Comparison of ENCODE assay signal across 14 cellular contexts in genomic region chr7:104951546-104951945, GRCh38.
DNase-seq lines count a peak whose midpoint lies in the region; ATAC-seq, FAIRE-seq and TF ChIP-seq lines count a peak whose summit lies in the region.
"Had no signal": no experiment of that assay in that cellular context is flagged by ENCODE, and none has a peak within 500 bp of the region (broad histone marks: within the 10 kb centered on the region; RNA-seq: fewer than 3 reads in every experiment).

No MANE protein-coding gene starts in this region.

- no peaks in the 10 kb centered on the region for H3K9me3 ChIP-seq in mucosa of rectum (ENCODE audit: control insufficient read depth in 2 of 2, low read length in 2 of 2)
- no peaks in the 10 kb centered on the region for H3K9me3 ChIP-seq in transverse colon
- H3K9me3 ChIP-seq in kidney (ENCODE audit: control insufficient read depth in 1 of 2, low read length in 2 of 2), result no peaks in the 10 kb centered on the region
- H3K9me3 ChIP-seq: SK-N-SH had no signal

- H3K27me3 ChIP-seq in mucosa of rectum (ENCODE audit: control insufficient read depth in 2 of 2, insufficient read depth in 2 of 2, low read length in 2 of 2) (no peaks in the 10 kb centered on the region), transverse colon (no peaks in the 10 kb centered on the region)

- H3K27ac Mint-ChIP-seq in activated CD4-positive, alpha-beta T cell treated with anti-CD3 and anti-CD28 coated beads, Interleukin-2, amount 10 ng/mL, durations not matched to agents 24 days and 14 days, result peak overlapping the region; percentile 50
- H3K27ac Mint-ChIP-seq in chondrocyte (ENCODE audit: unreplicated experiment), result peak overlapping the region; percentile 56
- H3K27ac Mint-ChIP-seq: activated CD4-positive, alpha-beta T cell treated with anti-CD3 and anti-CD28 coated beads for 36 hours; effector memory CD8-positive, alpha-beta T cell had no signal

- H3K36me3 ChIP-seq in mucosa of rectum (ENCODE audit: control insufficient read depth in 2 of 2, insufficient read depth in 2 of 2, low read length in 2 of 2) (no peaks in the 10 kb centered on the region), transverse colon (no peaks in the 10 kb centered on the region), kidney (ENCODE audit: control insufficient read depth in 1 of 2, insufficient read depth in 2 of 2, low read length in 2 of 2) (no peaks in the 10 kb centered on the region)

- DNase-seq in activated CD4-positive, alpha-beta T cell treated with anti-CD3 and anti-CD28 coated beads, Interleukin-2, amount 10 ng/mL, durations not matched to agents 24 days and 14 days, result no peak
- no peak for DNase-seq in activated CD4-positive, alpha-beta T cell treated with anti-CD3 and anti-CD28 coated beads for 4 hours
- DNase-seq in chondrocyte (ENCODE audit: low spot score) (no peak), transverse colon (no peak), NCI-H146 (lab: John Stamatoyannopoulos, UW) (no peak), kidney (no peak)
- DNase-seq: activated CD4-positive, alpha-beta T cell treated with anti-CD3 and anti-CD28 coated beads for 36 hours; activated naive CD4-positive, alpha-beta T cell treated with anti-CD3 and anti-CD28 coated beads, Interleukin-2, amount 50 U/mL, for 16 hours; effector memory CD8-positive, alpha-beta T cell; NCI-H1092 treated with DMSO at 0.1 percent for 48 hours; NCI-H82; SK-N-SH had no signal

- H3K27ac ChIP-seq in mucosa of rectum (ENCODE audit: low read depth in 2 of 2, low read length in 2 of 2) (peak overlapping the region; percentile 33 to 49), transverse colon (peak overlapping the region; percentile 44 to 72 (median 52)), kidney (ENCODE audit: low read depth in 2 of 2, low read length in 2 of 2) (peak overlapping the region in 1 of 2 donors; percentile 74)

- TF ChIP-seq CTCF in chondrocyte (IDR thresholded peaks at IDR 0.05) (no peak), transverse colon (IDR thresholded peaks at IDR 0.05) (no peak), kidney (IDR thresholded peaks at IDR 0.05; ENCODE audit: borderline replicate concordance, extremely low read depth, insufficient read depth) (no peak)

- intact Hi-C loops in activated CD4-positive, alpha-beta T cell treated with anti-CD3 and anti-CD28 coated beads, Interleukin-2, amount 10 ng/mL, durations not matched to agents 24 days and 14 days (cut with micrococcal nuclease), result no loop called here
- intact Hi-C loops in transverse colon (cut with DNase I; ENCODE audit: low total_unique reads) (no loop called here), kidney (cut with DNase I) (no loop called here)

- TF ChIP-seq POLR2A in transverse colon (IDR thresholded peaks at IDR 0.05), result no peak

- peaks cover 57% of the 10 kb centered on the region for H3K36me3 Mint-ChIP-seq in activated CD4-positive, alpha-beta T cell treated with anti-CD3 and anti-CD28 coated beads, Interleukin-2, amount 10 ng/mL, durations not matched to agents 24 days and 14 days (ENCODE audit: low read depth)
- no peaks in the 10 kb centered on the region for H3K36me3 Mint-ChIP-seq in chondrocyte (ENCODE audit: low read depth)

- ATAC-seq in HG02870 (IDR thresholded peaks at IDR 0.05; ENCODE audit: unreplicated experiment), result no peak
- ATAC-seq: activated CD4-positive, alpha-beta T cell treated with anti-CD3 and anti-CD28 coated beads for 36 hours; effector memory CD8-positive, alpha-beta T cell had no signal

- H3K4me1 Mint-ChIP-seq in activated CD4-positive, alpha-beta T cell treated with anti-CD3 and anti-CD28 coated beads, Interleukin-2, amount 10 ng/mL, durations not matched to agents 24 days and 14 days, result peaks cover 52% of the 10 kb centered on the region
- H3K4me1 Mint-ChIP-seq in chondrocyte (ENCODE audit: low read depth), result peaks cover 14% of the 10 kb centered on the region

- no peak for FAIRE-seq in kidney (lab: Jason Lieb, UNC)

- H3K4me1 ChIP-seq in mucosa of rectum (ENCODE audit: control insufficient read depth in 2 of 2, insufficient read depth in 2 of 2, low read length in 2 of 2) (peaks cover 1 to 6% of the 10 kb centered on the region in 2 donors), transverse colon (peaks cover 0 to 34% (median 1%) of the 10 kb centered on the region in 4 donors), kidney (ENCODE audit: control insufficient read depth in 1 of 2, insufficient read depth in 1 of 2, low read depth in 1 of 2, low read length in 2 of 2) (no peaks in the 10 kb centered on the region)

- H3K4me3 Mint-ChIP-seq in activated CD4-positive, alpha-beta T cell treated with anti-CD3 and anti-CD28 coated beads, Interleukin-2, amount 10 ng/mL, durations not matched to agents 24 days and 14 days, result peak overlapping the region; percentile 7
- no peak overlapping the region for H3K4me3 Mint-ChIP-seq in chondrocyte (ENCODE audit: unreplicated experiment)
- H3K4me3 Mint-ChIP-seq: activated CD4-positive, alpha-beta T cell treated with anti-CD3 and anti-CD28 coated beads for 36 hours; effector memory CD8-positive, alpha-beta T cell had no signal

- no peaks in the 10 kb centered on the region for H3K27me3 Mint-ChIP-seq in activated CD4-positive, alpha-beta T cell treated with anti-CD3 and anti-CD28 coated beads, Interleukin-2, amount 10 ng/mL, durations not matched to agents 24 days and 14 days
- H3K27me3 Mint-ChIP-seq in chondrocyte (ENCODE audit: low read depth), result no peaks in the 10 kb centered on the region
- H3K27me3 Mint-ChIP-seq: activated CD4-positive, alpha-beta T cell treated with anti-CD3 and anti-CD28 coated beads for 36 hours; effector memory CD8-positive, alpha-beta T cell had no signal

- H3K9ac ChIP-seq in mucosa of rectum (ENCODE audit: low read depth in 1 of 2, low read length in 2 of 2), result no peak overlapping the region
- H3K9ac ChIP-seq in kidney (ENCODE audit: low read length in 2 of 2), result no peak overlapping the region
- H3K9ac ChIP-seq: SK-N-SH had no signal

- in situ Hi-C loops in transverse colon (cut with MboI; ENCODE audit: low pct_ligation_motif_present in 1 of 4, low pct_unique_long_range_greater_than_20kb in 1 of 4, low sequenced_read_pairs in 3 of 4), result no loop called here

- 79 to 82% methylated on average over 3 to 7 of the region's 7 CpGs for WGBS in transverse colon (ENCODE audit: low coverage in 1 of 2), 2 donors

- H3K9me3 Mint-ChIP-seq in activated CD4-positive, alpha-beta T cell treated with anti-CD3 and anti-CD28 coated beads, Interleukin-2, amount 10 ng/mL, durations not matched to agents 24 days and 14 days, result no peaks in the 10 kb centered on the region
- H3K9me3 Mint-ChIP-seq in chondrocyte (ENCODE audit: low read depth), result no peaks in the 10 kb centered on the region
- H3K9me3 Mint-ChIP-seq: effector memory CD8-positive, alpha-beta T cell had no signal

- H3K4me3 ChIP-seq in mucosa of rectum (ENCODE audit: low read length in 2 of 2) (no peak overlapping the region), transverse colon (no peak overlapping the region), kidney (ENCODE audit: low read length in 2 of 2) (no peak overlapping the region)

- no peak for TF ChIP-seq EP300 in transverse colon (IDR thresholded peaks at IDR 0.05; ENCODE audit: low read depth)
